Comparison of ENCODE assay signal across 27 cellular contexts in the genomic region with DNA sequence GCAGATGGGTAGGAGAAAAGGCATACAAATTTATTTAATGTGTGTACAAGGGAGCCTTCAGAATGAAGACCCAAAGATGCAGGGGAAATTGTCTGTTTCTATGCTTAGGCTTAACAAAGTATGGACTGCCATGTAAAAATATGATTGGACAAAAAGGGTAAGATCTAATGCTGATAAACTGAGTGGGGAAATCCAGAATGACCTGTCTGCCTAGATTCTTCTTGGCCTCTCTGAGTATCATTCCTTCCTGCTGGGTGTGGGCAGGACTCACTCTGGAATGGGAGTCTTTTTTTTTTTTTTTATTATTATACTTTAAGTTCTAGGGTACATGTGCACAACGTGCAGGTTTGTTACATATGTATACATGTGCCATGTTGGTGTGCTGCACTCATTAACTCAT.
"Had no signal": no experiment of that assay in that cellular context is flagged by ENCODE, and none has a peak within 500 bp of the region (broad histone marks: within the 10 kb centered on the region; RNA-seq: fewer than 3 reads in every experiment).

No MANE protein-coding gene starts in this region.

- H3K27ac ChIP-seq: colonic mucosa, esophagus muscularis mucosa, gastroesophageal sphincter, pancreas, prostate gland, spleen, stomach, thoracic aorta, transverse colon, uterus had no signal

- H3K36me3 ChIP-seq: colonic mucosa, esophagus muscularis mucosa, gastroesophageal sphincter, pancreas, prostate gland, spleen, stomach, thoracic aorta, transverse colon, uterus had no signal

- H3K4me3 ChIP-seq: colonic mucosa, esophagus muscularis mucosa, gastroesophageal sphincter, lung, pancreas, prostate gland, spleen, stomach, thoracic aorta, transverse colon, uterus had no signal

- H3K27me3 ChIP-seq: colonic mucosa, esophagus muscularis mucosa, gastroesophageal sphincter, pancreas, spleen, stomach, transverse colon, uterus had no signal

- ATAC-seq: gastroesophageal sphincter, left cardiac atrium, left ventricle myocardium superior, pancreas, sciatic nerve had no signal

- DNase-seq: colonic mucosa; effector CD4-positive, alpha-beta T cell; endodermal cell; glutamatergic neuron; immature natural killer cell; left cardiac atrium; left ventricle myocardium superior; mesendoderm; naive B cell; occipital lobe; pancreas; retina; spleen; stimulated activated CD4-positive, alpha-beta T cell treated with anti-CD3 and anti-CD28 coated beads, Interleukin-2, amount 100 ng/mL, for 24 hours; stimulated activated naive CD4-positive, alpha-beta T cell; stomach; substantia nigra; transverse colon; uterus had no signal

- H3K4me1 ChIP-seq: colonic mucosa, esophagus muscularis mucosa, gastroesophageal sphincter, pancreas, spleen, uterus had no signal

- H3K9me3 ChIP-seq: colonic mucosa, esophagus muscularis mucosa, gastroesophageal sphincter, pancreas, prostate gland, stomach, thoracic aorta, transverse colon, uterus had no signal

- FAIRE-seq: endothelial cell of umbilical vein, keratinocyte, pancreas had no signal
